In the genomic region with DNA sequence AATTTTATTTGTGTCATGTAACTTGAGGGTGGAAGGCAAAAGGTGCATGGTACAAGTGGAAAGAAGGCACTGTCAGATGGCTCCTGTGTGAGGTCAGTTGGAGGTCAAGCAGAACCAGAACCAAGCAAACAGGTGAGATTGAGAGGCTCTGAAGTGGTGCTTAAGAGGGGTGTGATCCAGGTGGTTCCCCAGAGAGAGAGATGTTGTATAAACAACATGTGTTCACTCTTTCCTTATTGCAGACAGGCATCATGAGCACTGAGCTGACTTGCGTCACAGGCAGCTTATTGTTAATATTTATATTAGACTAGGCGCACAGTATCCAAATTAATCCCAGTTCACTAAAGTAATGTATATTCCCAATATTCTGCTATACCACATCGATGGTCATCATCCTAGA, we compare ENCODE assay signal across 32 cellular contexts. TPM values are rescaled to one million over a fixed set of nuclear protein-coding genes. Genes with fewer than 3 reads are reported as not detected.
DNase-seq lines count a peak whose midpoint lies in the region; ATAC-seq and TF ChIP-seq lines count a peak whose summit lies in the region.
"Had no signal": no experiment of that assay in that cellular context is flagged by ENCODE, and none has a peak within 500 bp of the region (broad histone marks: within the 10 kb centered on the region; RNA-seq: fewer than 3 reads in every experiment).

No MANE protein-coding gene starts in this region.

- no peak overlapping the region for H3K4me3 ChIP-seq in lower lobe of right lung
- H3K4me3 ChIP-seq: HAP-1, suprapubic skin had no signal

- ATAC-seq in lower lobe of right lung (peak; percentile 87 to 90), HG03354 (IDR thresholded peaks at IDR 0.05; ENCODE audit: poor library complexity, severe bottlenecking, unreplicated experiment) (no peak), GM18868 (IDR thresholded peaks at IDR 0.05; ENCODE audit: unreplicated experiment) (no peak)
- ATAC-seq: activated CD8-positive, alpha-beta T cell treated with anti-CD3 and anti-CD28 coated beads for 36 hours; left lobe of liver; Panc1; right cardiac atrium had no signal

- no peaks in the 10 kb centered on the region for H3K36me3 ChIP-seq in lower lobe of right lung
- H3K36me3 ChIP-seq: HAP-1, suprapubic skin had no signal

- H3K9me3 ChIP-seq in lower lobe of right lung, result no peaks in the 10 kb centered on the region
- H3K9me3 ChIP-seq: HAP-1, suprapubic skin had no signal

- no peak overlapping the region for H3K27ac ChIP-seq in lower lobe of right lung
- H3K27ac ChIP-seq: parathyroid adenoma, suprapubic skin had no signal

- H3K4me1 ChIP-seq in lower lobe of right lung, result peaks cover 5% of the 10 kb centered on the region
- H3K4me1 ChIP-seq: HAP-1, parathyroid adenoma, suprapubic skin had no signal

- no peak for TF ChIP-seq CTCF in lower lobe of right lung (IDR thresholded peaks at IDR 0.05)

- intact Hi-C loops in lower lobe of right lung (cut with DNase I), result no loop called here

- DNase-seq in DMS153 treated with DMSO at 0.1 percent for 48 hours (lab: John Stamatoyannopoulos, UW; ENCODE audit: unreplicated experiment) (peak; percentile 29), NCI-H2029 treated with DMSO at 0.1 percent for 48 hours (lab: John Stamatoyannopoulos, UW) (peak; percentile 88), NCI-H524 treated with DMSO at 0.1 percent for 48 hours (lab: John Stamatoyannopoulos, UW) (peak; percentile 31), lower lobe of right lung (peak; percentile 50), midbrain (lab: John Stamatoyannopoulos, UW) (no peak)
- DNase-seq: activated CD8-positive, alpha-beta memory T cell treated with anti-CD3 and anti-CD28 coated beads, Interleukin-2, amount 50 U/mL, for 48 hours; activated CD8-positive, alpha-beta T cell treated with anti-CD3 and anti-CD28 coated beads for 36 hours; activated naive CD4-positive, alpha-beta T cell treated with Interleukin-2 at 50 U/mL for 16 hours; AML-193; CD4-positive, alpha-beta T cell; central memory CD4-positive, alpha-beta T cell; cortex of kidney; effector memory CD4-positive, alpha-beta T cell; immature natural killer cell; IMR-90; NCI-H1930; NCI-H526; right cardiac atrium; SIG-M5; stimulated activated CD4-positive, alpha-beta T cell treated with anti-CD3 and anti-CD28 coated beads, Interleukin-1b, Interleukin-23, amount 100 ng/mL, for 48 hours; stimulated activated naive CD4-positive, alpha-beta T cell treated with Interleukin-2 at 50 U/mL for 16 hours had no signal

- H3K27me3 ChIP-seq in lower lobe of right lung (ENCODE audit: low read depth), result no peaks in the 10 kb centered on the region
- H3K27me3 ChIP-seq: suprapubic skin had no signal

RNA-seq across cellular contexts. Expression of gene CXCL13, which starts 56.8 kb away (rescaled TPM):
- total RNA-seq in lower lobe of right lung, result not detected
- total RNA-seq: A673; CD4-positive, alpha-beta T cell; epithelial cell of proximal tubule; IMR-90; LHCN-M2; mesenteric fat pad; right cardiac atrium had no signal

Comparison
In these comparisons a context has a peak if more than half of its experiments do, and no peak if none do; other contexts are left out.
1. ATAC-seq: peak in lower lobe of right lung (2 of 2); none in HG03354 (single experiment) and GM18868 (single experiment).